ENCODE assay signal across 29 cellular contexts in genomic region chr5:132681476-132681831, GRCh38. TPM values are rescaled to one million over a fixed set of nuclear protein-coding genes. Genes with fewer than 3 reads are reported as not detected.
DNase-seq lines count a peak whose midpoint lies in the region; ATAC-seq and TF ChIP-seq lines count a peak whose summit lies in the region.
"Had no signal": no experiment of that assay in that cellular context is flagged by ENCODE, and none has a peak within 500 bp of the region (broad histone marks: within the 10 kb centered on the region; RNA-seq: fewer than 3 reads in every experiment).

No MANE protein-coding gene starts in this region.

- H3K4me2 ChIP-seq in BLaER1 (peak overlapping the region; percentile 2; the same call in 1 of the 2 replicates), neuronal stem cell (ENCODE audit: insufficient read depth, low read length, poor library complexity, severe bottlenecking) (no peak overlapping the region)
- H3K4me2 ChIP-seq: A549, GM23338, KMS-11 had no signal

- H3K9ac ChIP-seq in BLaER1 (no peak overlapping the region), neuronal stem cell (ENCODE audit: low read depth, low read length, poor library complexity) (no peak overlapping the region)
- H3K9ac ChIP-seq: KMS-11 had no signal

- H4K91ac ChIP-seq in neuronal stem cell (ENCODE audit: low read depth, low read length, poor library complexity): no peak overlapping the region

- peaks cover 2% of the 10 kb centered on the region for H3K36me3 Mint-ChIP-seq in IgD-negative memory B cell
- H3K36me3 Mint-ChIP-seq in activated B cell treated with CpG ODN at 0.5 μM for 24 hours (ENCODE audit: low read depth): no peaks in the 10 kb centered on the region
- H3K36me3 Mint-ChIP-seq in naive thymus-derived CD4-positive, alpha-beta T cell: peaks cover 0 to 18% (median 5%) of the 10 kb centered on the region in 5 donors
- H3K36me3 Mint-ChIP-seq: CD8-positive, alpha-beta T cell; T-cell had no signal

- no peak overlapping the region for H2AFZ ChIP-seq in neuronal stem cell (ENCODE audit: low read length)
- H2AFZ ChIP-seq: GM23338 had no signal

- no peaks in the 10 kb centered on the region for H3K9me3 ChIP-seq in BLaER1
- no peaks in the 10 kb centered on the region for H3K9me3 ChIP-seq in naive thymus-derived CD4-positive, alpha-beta T cell (ENCODE audit: control insufficient read depth in 2 of 3, low read length in 3 of 3)
- no peaks in the 10 kb centered on the region for H3K9me3 ChIP-seq in neuronal stem cell (replicated peaks in 1 of 2; ENCODE audit: control insufficient read depth in 2 of 2, insufficient read depth in 1 of 2, low read depth in 1 of 2, low read length in 2 of 2)
- H3K9me3 ChIP-seq: A549 had no signal

- H3K4me1 Mint-ChIP-seq in IgD-negative memory B cell (peaks cover 4 to 7% (median 5%) of the 10 kb centered on the region in 3 donors), activated B cell treated with CpG ODN at 0.5 μM for 24 hours (peaks cover 24% of the 10 kb centered on the region)
- peaks cover 0 to 20% (median 0%) of the 10 kb centered on the region in 7 donors for H3K4me1 Mint-ChIP-seq in naive thymus-derived CD4-positive, alpha-beta T cell

- no peak overlapping the region for H2AK5ac ChIP-seq in neuronal stem cell (ENCODE audit: low read depth, low read length)

- H2BK5ac ChIP-seq in neuronal stem cell (ENCODE audit: low read length): no peak overlapping the region

- no peaks in the 10 kb centered on the region for H3K27me3 ChIP-seq in BLaER1
- H3K27me3 ChIP-seq in naive thymus-derived CD4-positive, alpha-beta T cell (ENCODE audit: control insufficient read depth in 2 of 2, insufficient read depth in 2 of 2, low read length in 2 of 2): no peaks in the 10 kb centered on the region
- H3K27me3 ChIP-seq in neuronal stem cell (ENCODE audit: control insufficient read depth in 3 of 3, insufficient read depth in 3 of 3, low read depth in 1 of 3, low read length in 3 of 3): no peaks in the 10 kb centered on the region

- H2BK120ac ChIP-seq in neuronal stem cell (ENCODE audit: low read depth, low read length): no peak overlapping the region

- H3K27me3 Mint-ChIP-seq in IgD-negative memory B cell: no peaks in the 10 kb centered on the region
- no peaks in the 10 kb centered on the region for H3K27me3 Mint-ChIP-seq in activated B cell treated with CpG ODN at 0.5 μM for 24 hours
- peaks cover 0 to 3% (median 0%) of the 10 kb centered on the region in 5 donors for H3K27me3 Mint-ChIP-seq in naive thymus-derived CD4-positive, alpha-beta T cell
- H3K27me3 Mint-ChIP-seq: T-cell had no signal

- DNase-seq in activated B cell treated with CpG ODN at 0.5 μM for 24 hours: no peak
- no peak for DNase-seq in naive thymus-derived CD4-positive, alpha-beta T cell
- no peak for DNase-seq in neuronal stem cell (ENCODE audit: low spot score)
- no peak for DNase-seq in NK-92 treated with Interleukin-12 subunit alpha and Interleukin-12 subunit beta, amount 100 ng/mL, for 24 hours (lab: John Stamatoyannopoulos, UW)
- DNase-seq: AML-193, DMS 273 treated with DMSO at 0.1 percent for 48 hours, DMS79 treated with DMSO at 0.1 percent for 48 hours, NCI-H1092 treated with DMSO at 0.1 percent for 48 hours, NCI-H1436, NCI-H187, NCI-H2081 treated with DMSO at 0.1 percent for 48 hours, NCI-H2171, NCI-H226, NCI-H524, NCI-H774, SHP77, T-cell had no signal

- CTCF ChIA-PET in activated B cell treated with CpG ODN at 0.5 μM for 24 hours (lab: Charles Lee): no interaction called here
- CTCF ChIA-PET in naive thymus-derived CD4-positive, alpha-beta T cell (lab: Charles Lee): no interaction called here

- H3K18ac ChIP-seq in neuronal stem cell (ENCODE audit: low read length): no peak overlapping the region

- H3K14ac ChIP-seq in neuronal stem cell (ENCODE audit: low read length): no peak overlapping the region

- H4K8ac ChIP-seq in neuronal stem cell (ENCODE audit: low read depth, low read length): no peak overlapping the region

- TF ChIP-seq CTCF in activated B cell treated with CpG ODN at 0.5 μM for 24 hours (IDR thresholded peaks at IDR 0.05): no peak

- H3K4me3 Mint-ChIP-seq in IgD-negative memory B cell (peak overlapping the region in 1 of 4 donors; percentile 40), activated B cell treated with CpG ODN at 0.5 μM for 24 hours (no peak overlapping the region)
- H3K4me3 Mint-ChIP-seq in naive thymus-derived CD4-positive, alpha-beta T cell: no peak overlapping the region
- H3K4me3 Mint-ChIP-seq: CD8-positive, alpha-beta T cell; GM23338; H9; T-cell had no signal

- no peaks in the 10 kb centered on the region for H4K20me1 ChIP-seq in BLaER1

- H3K27ac Mint-ChIP-seq in IgD-negative memory B cell (peak overlapping the region in 2 of 3 donors; percentile 8 to 13), activated B cell treated with CpG ODN at 0.5 μM for 24 hours (peak overlapping the region; percentile 51)
- no peak overlapping the region for H3K27ac Mint-ChIP-seq in naive thymus-derived CD4-positive, alpha-beta T cell
- H3K27ac Mint-ChIP-seq: CD8-positive, alpha-beta T cell; H9; T-cell had no signal

- H3K4me1 ChIP-seq in BLaER1 (peaks cover 30% of the 10 kb centered on the region), neuronal stem cell (ENCODE audit: control insufficient read depth in 2 of 2, insufficient read depth in 1 of 2, low read depth in 1 of 2, low read length in 2 of 2) (peaks cover 0 to 2% of the 10 kb centered on the region in 2 donors)
- peaks cover 0 to 5% of the 10 kb centered on the region in 2 donors for H3K4me1 ChIP-seq in naive thymus-derived CD4-positive, alpha-beta T cell (ENCODE audit: control insufficient read depth in 2 of 2, insufficient read depth in 2 of 2, low read length in 2 of 2)

- H3K9me3 Mint-ChIP-seq in IgD-negative memory B cell: no peaks in the 10 kb centered on the region
- no peaks in the 10 kb centered on the region for H3K9me3 Mint-ChIP-seq in activated B cell treated with CpG ODN at 0.5 μM for 24 hours
- no peaks in the 10 kb centered on the region for H3K9me3 Mint-ChIP-seq in naive thymus-derived CD4-positive, alpha-beta T cell
- H3K9me3 Mint-ChIP-seq: CD8-positive, alpha-beta T cell; GM23338; H9; T-cell had no signal

- H3K27ac ChIP-seq in BLaER1 (no peak overlapping the region), neuronal stem cell (replicated peaks; ENCODE audit: low read length) (no peak overlapping the region)
- H3K27ac ChIP-seq in naive thymus-derived CD4-positive, alpha-beta T cell (ENCODE audit: low read depth, low read length): no peak overlapping the region
- H3K27ac ChIP-seq: A549, C4-2B, KMS-11, RWPE1 had no signal

- H3K36me3 ChIP-seq in BLaER1 (no peaks in the 10 kb centered on the region), neuronal stem cell (replicated peaks in 1 of 2; ENCODE audit: control insufficient read depth in 2 of 2, insufficient read depth in 2 of 2, low read length in 2 of 2) (no peaks in the 10 kb centered on the region)
- H3K36me3 ChIP-seq in naive thymus-derived CD4-positive, alpha-beta T cell (ENCODE audit: control insufficient read depth in 2 of 3, insufficient read depth in 3 of 3, low read length in 3 of 3): no peaks in the 10 kb centered on the region

- H3K79me1 ChIP-seq in neuronal stem cell (ENCODE audit: low read depth, low read length): no peaks in the 10 kb centered on the region

- no peak overlapping the region for H2BK12ac ChIP-seq in neuronal stem cell (ENCODE audit: low read length)

- peak; percentile 77 for ATAC-seq in activated B cell treated with CpG ODN at 0.5 μM for 24 hours (ENCODE audit: low read depth)
- peak; percentile 27 for ATAC-seq in naive thymus-derived CD4-positive, alpha-beta T cell
- no peak for ATAC-seq in GM19452 (IDR thresholded peaks at IDR 0.05; ENCODE audit: unreplicated experiment)
- ATAC-seq: A549; CD8-positive, alpha-beta T cell; GM23338; Panc1; T-cell had no signal

- POLR2A ChIA-PET in activated B cell treated with CpG ODN at 0.5 μM for 24 hours (lab: Charles Lee): interaction anchor here (0.7 kb wide), 1 partner anchor 185 kb away, joined by 3 read pairs; no protein-coding TSS in a partner anchor
- POLR2A ChIA-PET in naive thymus-derived CD4-positive, alpha-beta T cell (lab: Charles Lee): no interaction called here

- no peak overlapping the region for H2BK15ac ChIP-seq in neuronal stem cell (ENCODE audit: low read length)

- intact Hi-C loops in activated B cell treated with CpG ODN at 0.5 μM for 24 hours (cut with micrococcal nuclease): no loop called here
- intact Hi-C loops in naive thymus-derived CD4-positive, alpha-beta T cell (cut with micrococcal nuclease): no loop called here

- H3K4me3 ChIP-seq in BLaER1 (no peak overlapping the region), neuronal stem cell (ENCODE audit: low read length in 2 of 2) (no peak overlapping the region)
- H3K4me3 ChIP-seq in naive thymus-derived CD4-positive, alpha-beta T cell (ENCODE audit: low read length): no peak overlapping the region
- H3K4me3 ChIP-seq: A549, GM23338 had no signal

- H3K4ac ChIP-seq in neuronal stem cell (ENCODE audit: low read length): no peak overlapping the region

- no CpG with 5 or more reads among the region's 2 CpGs for WGBS in neuronal stem cell (ENCODE audit: extremely low coverage in 2 of 2, insufficient read length in 2 of 2, insufficient replicate concordance in 1 of 2), 2 donors

- no peak overlapping the region for H3K23ac ChIP-seq in neuronal stem cell (ENCODE audit: low read depth, low read length, poor library complexity)

RNA-seq across cellular contexts. Expression of gene IL4, which starts 7.7 kb away (rescaled TPM):
- polyA plus RNA-seq in IgD-negative memory B cell: not detected
- total RNA-seq in activated B cell treated with CpG ODN at 0.5 μM for 24 hours: not detected in 2 replicates
- 1 to 10 TPM in 3 of 5 experiments, not detected in 2; 1.1 to 6.0 (median 4.5) TPM for total RNA-seq in naive thymus-derived CD4-positive, alpha-beta T cell
- polyA plus RNA-seq in naive thymus-derived CD4-positive, alpha-beta T cell: not detected
- polyA plus RNA-seq in neuronal stem cell (2013, experiment 1 of 2): not detected
- not detected for polyA plus RNA-seq in neuronal stem cell (2013, experiment 2 of 2)
- total RNA-seq: CD8-positive, alpha-beta T cell; GM23338; H9; SK-MEL-5 had no signal
- polyA plus RNA-seq: A549, GM23338 had no signal

RNA-seq across cellular contexts. Expression of gene IL13, which starts 23.5 kb away (rescaled TPM):
- polyA plus RNA-seq in IgD-negative memory B cell: not detected
- 0.27 and 0.75 TPM in 2 replicates for total RNA-seq in activated B cell treated with CpG ODN at 0.5 μM for 24 hours
- total RNA-seq in naive thymus-derived CD4-positive, alpha-beta T cell: 10 to 100 TPM in 1 of 5 experiments, under 1 TPM in 2, not detected in 2; 0.50 to 71.3 (median 0.51) TPM
- not detected for polyA plus RNA-seq in naive thymus-derived CD4-positive, alpha-beta T cell
- not detected for polyA plus RNA-seq in neuronal stem cell (2013, experiment 1 of 2)
- polyA plus RNA-seq in neuronal stem cell (2013, experiment 2 of 2): not detected
- total RNA-seq: CD8-positive, alpha-beta T cell; GM23338; H9; SK-MEL-5 had no signal
- polyA plus RNA-seq: GM23338 had no signal

RNA-seq across cellular contexts. Expression of gene KIF3A, which starts 55.9 kb away (rescaled TPM):
- 11.1 TPM for polyA plus RNA-seq in IgD-negative memory B cell
- total RNA-seq in activated B cell treated with CpG ODN at 0.5 μM for 24 hours: 9.2 and 9.8 TPM in 2 replicates
- 10 to 100 TPM; 10.5 to 30.0 (median 18.7) TPM for total RNA-seq in naive thymus-derived CD4-positive, alpha-beta T cell
- 10 to 100 TPM in 1 of 2 donors, 1 to 10 TPM in 1; 7.5 to 11.4 TPM for polyA plus RNA-seq in naive thymus-derived CD4-positive, alpha-beta T cell
- 15.7 TPM for polyA plus RNA-seq in neuronal stem cell (2013, experiment 1 of 2)
- 17.9 TPM for polyA plus RNA-seq in neuronal stem cell (2013, experiment 2 of 2)

Comparison
In these comparisons a context has a peak if more than half of its experiments do, and no peak if none do; other contexts are left out.
1. H3K27ac Mint-ChIP-seq: peak in IgD-negative memory B cell (2 of 3) and activated B cell treated with CpG ODN at 0.5 μM for 24 hours (single experiment); none in naive thymus-derived CD4-positive, alpha-beta T cell (0 of 9).